Comparison of ENCODE assay signal across 7 cellular contexts in the genomic region with DNA sequence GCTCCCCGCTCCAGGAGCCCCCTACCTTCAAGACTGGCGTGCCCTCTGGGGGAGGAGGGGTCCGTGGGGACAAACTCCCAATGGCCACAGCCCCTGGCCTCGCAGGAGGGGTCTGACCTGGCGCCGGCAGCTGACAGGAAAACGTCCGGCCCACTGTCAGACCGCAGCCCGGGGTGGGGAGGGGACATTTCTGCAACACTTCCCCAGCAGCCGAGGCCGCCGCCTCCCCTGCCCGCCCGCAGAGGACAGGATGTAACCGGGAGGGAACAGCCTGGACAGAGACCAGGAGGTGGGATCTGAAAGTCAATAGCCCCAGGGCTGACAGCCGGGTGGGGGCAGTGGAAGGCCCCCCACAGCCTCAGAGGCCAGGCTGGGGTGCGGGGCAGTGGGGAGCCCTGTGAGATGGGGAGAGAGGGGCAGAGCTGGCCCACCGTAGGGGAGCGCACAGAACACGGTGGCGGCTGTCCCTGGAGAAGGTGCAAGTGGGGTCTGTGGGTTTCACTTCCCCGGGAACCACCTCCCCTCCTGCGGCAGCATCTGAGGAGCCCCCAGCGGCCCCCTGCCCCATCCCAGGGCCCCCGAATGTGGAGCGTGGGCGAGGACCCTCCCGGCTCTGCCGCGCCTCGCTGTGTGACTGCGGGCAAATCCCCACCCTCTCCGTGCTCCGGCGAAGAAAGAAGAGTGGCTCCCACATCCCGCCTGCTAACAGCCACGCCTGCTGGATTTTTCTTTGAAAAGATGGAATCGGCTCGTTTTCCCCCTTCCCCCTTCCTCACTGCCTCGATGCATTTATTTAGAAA. TPM values are rescaled to one million over a fixed set of nuclear protein-coding genes. Genes with fewer than 3 reads are reported as not detected.
DNase-seq lines count a peak whose midpoint lies in the region; ATAC-seq, FAIRE-seq and TF ChIP-seq lines count a peak whose summit lies in the region.

Gene PEAK3 (minus strand): TSS at position 114 of the 800 bp plus-strand sequence. CDS start 1,244 bp downstream, outside the sequence.

- ATAC-seq in T-cell (replicated peaks in 1 of 4) (peak; percentile 35 to 71 (median 53)), GM21515 (IDR thresholded peaks at IDR 0.05; ENCODE audit: unreplicated experiment) (no peak), HG02870 (IDR thresholded peaks at IDR 0.05; ENCODE audit: unreplicated experiment) (no peak)
- ATAC-seq in natural killer cell treated with Interleukin-12 subunit alpha and Interleukin-12 subunit beta and Interleukin-15 and Interleukin-18, amount 100 ng/mL, for 72 hours = peak; percentile 86 to 87

- peak within 1 kb of the TSS; percentile 44 for H3K4me3 ChIP-seq in fibroblast of villous mesenchyme (ENCODE audit: low read depth, low read length)

- DNase-seq in H54 (ENCODE audit: insufficient read length, low spot score) (no peak), T-cell (peak in 7 of 34 experiments; percentile 26 to 60 (median 46)), fibroblast of villous mesenchyme (ENCODE audit: low read depth) (peak; percentile 67), foreskin melanocyte (no peak)
- DNase-seq in natural killer cell treated with Interleukin-12 subunit alpha and Interleukin-12 subunit beta and Interleukin-15 and Interleukin-18, amount 100 ng/mL, for 72 hours (ENCODE audit: low spot score) = peak; percentile 91

- no peaks in the 10 kb centered on the region for H3K27me3 Mint-ChIP-seq in T-cell
- H3K27me3 Mint-ChIP-seq in natural killer cell treated with Interleukin-12 subunit alpha and Interleukin-12 subunit beta and Interleukin-15 and Interleukin-18, amount 100 ng/mL, for 72 hours = no peaks in the 10 kb centered on the region

- TF ChIP-seq POLR2A in H54 (IDR thresholded peaks at IDR 0.05; ENCODE audit: low read depth, low read length) = peak; percentile 20; the same call in 1 of the 2 replicates

- CTCF ChIA-PET in T-cell (lab: Charles Lee) = interaction anchor here in 1 of 2 donors (0.6 kb wide), 1 partner anchor 1284 kb away, joined by 3 read pairs; no protein-coding TSS in a partner anchor

- H3K9me3 Mint-ChIP-seq in T-cell = no peaks in the 10 kb centered on the region
- no peaks in the 10 kb centered on the region for H3K9me3 Mint-ChIP-seq in natural killer cell treated with Interleukin-12 subunit alpha and Interleukin-12 subunit beta and Interleukin-15 and Interleukin-18, amount 100 ng/mL, for 72 hours

- H3K27ac Mint-ChIP-seq in T-cell = peak within 1 kb of the TSS; percentile 49 to 71
- peak within 1 kb of the TSS; percentile 66 to 92 for H3K27ac Mint-ChIP-seq in natural killer cell treated with Interleukin-12 subunit alpha and Interleukin-12 subunit beta and Interleukin-15 and Interleukin-18, amount 100 ng/mL, for 72 hours

- H3K36me3 Mint-ChIP-seq in T-cell = peaks cover 1% of the 10 kb centered on the region
- H3K36me3 Mint-ChIP-seq in natural killer cell treated with Interleukin-12 subunit alpha and Interleukin-12 subunit beta and Interleukin-15 and Interleukin-18, amount 100 ng/mL, for 72 hours = no peaks in the 10 kb centered on the region

- TF ChIP-seq CTCF in fibroblast of villous mesenchyme (IDR thresholded peaks at IDR 0.05; ENCODE audit: insufficient read depth, low read depth, low read length) = no peak

- peak within 1 kb of the TSS; percentile 51 to 66 (median 64) for H3K4me3 Mint-ChIP-seq in T-cell
- H3K4me3 Mint-ChIP-seq in natural killer cell treated with Interleukin-12 subunit alpha and Interleukin-12 subunit beta and Interleukin-15 and Interleukin-18, amount 100 ng/mL, for 72 hours = peak within 1 kb of the TSS; percentile 76

- FAIRE-seq in H54 (lab: Jason Lieb, UNC) = no peak

- POLR2A ChIA-PET in T-cell (lab: Charles Lee) = no interaction called here

- H3K4me1 Mint-ChIP-seq in T-cell = peaks cover 6 to 17% (median 16%) of the 10 kb centered on the region in 3 donors
- peaks cover 11 to 18% of the 10 kb centered on the region in 2 donors for H3K4me1 Mint-ChIP-seq in natural killer cell treated with Interleukin-12 subunit alpha and Interleukin-12 subunit beta and Interleukin-15 and Interleukin-18, amount 100 ng/mL, for 72 hours (ENCODE audit: low read depth in 2 of 2)

RNA-seq across cellular contexts. Expression of gene PEAK3, which starts in this region (rescaled TPM):
- total RNA-seq in T-cell (under 1 TPM in 3 of 5 donors, not detected in 2; 0.22 to 0.49 (median 0.30) TPM), fibroblast of villous mesenchyme (under 0.01 TPM in 1 of 2 replicates, not detected in the other)
- 1 to 10 TPM; 2.4 to 8.2 TPM for total RNA-seq in natural killer cell treated with Interleukin-12 subunit alpha and Interleukin-12 subunit beta and Interleukin-15 and Interleukin-18, amount 100 ng/mL, for 72 hours

Comparison
In these comparisons a context has a peak if more than half of its experiments do, and no peak if none do; other contexts are left out.
1. Peak in ATAC-seq in T-cell; RNA of the gene not detected or under 1 TPM.
2. Peak in DNase-seq and H3K4me3 ChIP-seq in fibroblast of villous mesenchyme; RNA of the gene not detected or under 1 TPM.
3. ATAC-seq: peak in natural killer cell treated with Interleukin-12 subunit alpha and Interleukin-12 subunit beta and Interleukin-15 and Interleukin-18, amount 100 ng/mL, for 72 hours (2 of 2); none in GM21515 (single experiment) and HG02870 (single experiment).